ENCODE assay signal across 20 cellular contexts in the genomic region with DNA sequence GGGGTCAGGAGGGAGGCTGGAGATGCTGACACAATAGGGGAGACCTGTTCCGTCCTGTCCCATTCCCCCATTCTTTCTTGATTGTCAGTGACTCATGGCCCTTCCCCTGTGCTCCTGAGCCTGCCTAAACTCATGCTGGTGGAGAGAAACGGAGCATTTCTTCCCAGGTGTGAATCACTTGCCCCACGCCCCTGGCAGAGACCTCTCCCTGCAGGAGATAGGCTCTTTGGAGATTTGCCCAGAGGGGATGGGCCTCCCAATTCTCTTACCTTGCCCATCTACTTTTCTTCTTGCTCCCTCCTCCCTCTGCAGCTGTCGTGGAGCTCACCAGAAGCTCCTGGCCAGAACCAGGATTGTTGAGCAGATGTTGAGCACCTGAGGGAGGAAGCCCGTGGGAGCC.
"Had no signal": no experiment of that assay in that cellular context is flagged by ENCODE, and none has a peak within 500 bp of the region (broad histone marks: within the 10 kb centered on the region; RNA-seq: fewer than 3 reads in every experiment).

No MANE protein-coding gene starts in this region.

- H3K36me3 ChIP-seq: transverse colon, vagina had no signal

- H3K27me3 ChIP-seq: transverse colon, vagina had no signal

- H3K27me3 Mint-ChIP-seq: progenitor cell of endocrine pancreas had no signal

- ATAC-seq: activated CD8-positive, alpha-beta T cell treated with anti-CD3 and anti-CD28 coated beads for 36 hours; effector memory CD8-positive, alpha-beta T cell; left colon; T-cell had no signal

- H3K4me3 Mint-ChIP-seq: activated CD8-positive, alpha-beta T cell treated with anti-CD3 and anti-CD28 coated beads for 36 hours; activated naive CD8-positive, alpha-beta T cell treated with anti-CD3 and anti-CD28 coated beads, Interleukin-2, amount 10 ng/mL, durations not matched to agents 7 days and 5 days; activated T-cell treated with anti-CD3 and anti-CD28 coated beads, Interleukin-2, amount 50 U/mL, for 24 hours; effector memory CD8-positive, alpha-beta T cell; T-cell had no signal

- DNase-seq: activated CD4-positive, alpha-beta T cell treated with anti-CD3 and anti-CD28 coated beads for 48 hours; activated CD4-positive, CD25-positive, alpha-beta regulatory T cell; activated CD8-positive, alpha-beta T cell treated with anti-CD3 and anti-CD28 coated beads for 36 hours; activated naive CD4-positive, alpha-beta T cell treated with Interleukin-2 at 50 U/mL for 16 hours; activated naive CD8-positive, alpha-beta T cell treated with anti-CD3 and anti-CD28 coated beads, Interleukin-2, amount 10 ng/mL, durations not matched to agents 7 days and 5 days; activated T-cell treated with anti-CD3 and anti-CD28 coated beads, Interleukin-2, amount 50 U/mL, for 24 hours; amygdala; caudate nucleus; effector memory CD8-positive, alpha-beta T cell; left colon; stimulated activated CD4-positive, alpha-beta T cell treated with anti-CD3 and anti-CD28 coated beads, Interleukin-12 subunit alpha, Interleukin-12 subunit beta, amount 100 ng/mL, for 4 hours; stimulated activated CD4-positive, alpha-beta T cell treated with anti-CD3 and anti-CD28 coated beads, Interleukin-2, amount 100 ng/mL, for 24 hours; stimulated activated naive CD4-positive, alpha-beta T cell treated with Interleukin-2 at 50 U/mL for 16 hours; T-cell; T-helper 9 cell; transverse colon had no signal

- H3K27ac ChIP-seq: transverse colon, vagina had no signal

- H3K36me3 Mint-ChIP-seq: activated naive CD8-positive, alpha-beta T cell treated with anti-CD3 and anti-CD28 coated beads, Interleukin-2, amount 10 ng/mL, durations not matched to agents 7 days and 5 days; T-cell had no signal

- H3K9me3 ChIP-seq: transverse colon, vagina had no signal

- H3K27ac Mint-ChIP-seq: activated CD8-positive, alpha-beta T cell treated with anti-CD3 and anti-CD28 coated beads for 36 hours; activated naive CD8-positive, alpha-beta T cell treated with anti-CD3 and anti-CD28 coated beads, Interleukin-2, amount 10 ng/mL, durations not matched to agents 7 days and 5 days; activated T-cell treated with anti-CD3 and anti-CD28 coated beads, Interleukin-2, amount 50 U/mL, for 24 hours; activated T-helper 2 cell treated with anti-CD3 and anti-CD28 coated beads, Interferon-gamma antibody, Interleukin-2, Interleukin-4, amounts not matched to agents 10 μg/mL and 5 μg/mL and 100 μg/mL, durations not matched to agents 14 hours and 24 hours and 36 hours; effector memory CD8-positive, alpha-beta T cell; progenitor cell of endocrine pancreas; T-cell had no signal

- H3K4me3 ChIP-seq: lung, transverse colon, vagina had no signal

- H3K9me3 Mint-ChIP-seq: activated CD8-positive, alpha-beta T cell treated with anti-CD3 and anti-CD28 coated beads for 36 hours; activated T-cell treated with anti-CD3 and anti-CD28 coated beads, Interleukin-2, amount 50 U/mL, for 24 hours; activated T-helper 2 cell treated with anti-CD3 and anti-CD28 coated beads, Interferon-gamma antibody, Interleukin-2, Interleukin-4, amounts not matched to agents 10 μg/mL and 5 μg/mL and 100 μg/mL, durations not matched to agents 14 hours and 24 hours and 36 hours; effector memory CD8-positive, alpha-beta T cell; T-cell had no signal
